8 cellular contexts compared by ENCODE assay signal in genomic region chr1:15886613-15887167, GRCh38. TPM values are rescaled to one million over a fixed set of nuclear protein-coding genes. Genes with fewer than 3 reads are reported as not detected.
A peak's percentile ranks its signal among the peaks of the same experiment; 100 is the strongest.
DNase-seq lines count a peak whose midpoint lies in the region; ATAC-seq lines count a peak whose summit lies in the region.

No MANE protein-coding gene starts in this region.

- H3K4me3 ChIP-seq in GM23248 (peak overlapping the region; percentile 58), iPS-20b (ENCODE audit: low read length) (peak overlapping the region; percentile 39)

- peaks cover 20% of the 10 kb centered on the region for H3K4me1 ChIP-seq in GM23248 (ENCODE audit: insufficient read depth)
- peaks cover 8% of the 10 kb centered on the region for H3K4me1 ChIP-seq in iPS-20b (ENCODE audit: insufficient read depth, low read length)

- no peaks in the 10 kb centered on the region for H3K9me3 Mint-ChIP-seq in activated naive CD8-positive, alpha-beta T cell (ENCODE audit: low read depth)
- H3K9me3 Mint-ChIP-seq in stimulated activated memory B cell treated with anti-CD40 and anti-IgM and Interleukin-4, amounts not matched to agents 10 μg/mL and 1 μg/mL and 100 μg/mL, for 72 hours = no peaks in the 10 kb centered on the region

- H3K36me3 ChIP-seq in GM23248 (ENCODE audit: low read depth) = 0 out of 2 replicates have a peak, but pooled peaks cover 4% of the 10 kb centered on the region
- no peaks in the 10 kb centered on the region for H3K36me3 ChIP-seq in iPS-20b (ENCODE audit: insufficient read depth, low read depth, low read length)

- DNase-seq in GM23248 (no peak), KBM-7 (no peak), NCI-H2171 treated with DMSO at 0.1 percent for 48 hours (lab: John Stamatoyannopoulos, UW) (no peak)
- no peak for DNase-seq in effector CD8-positive, alpha-beta T cell (lab: John Stamatoyannopoulos, UW)

- H3K9me3 ChIP-seq in GM23248 (ENCODE audit: low read depth) (no peaks in the 10 kb centered on the region), iPS-20b (ENCODE audit: insufficient read depth, low read depth, low read length) (no peaks in the 10 kb centered on the region)

- H3K4me3 Mint-ChIP-seq in activated naive CD8-positive, alpha-beta T cell = peak overlapping the region; percentile 58
- peak overlapping the region; percentile 67 for H3K4me3 Mint-ChIP-seq in stimulated activated memory B cell treated with anti-CD40 and anti-IgM and Interleukin-4, amounts not matched to agents 10 μg/mL and 1 μg/mL and 100 μg/mL, for 72 hours

- 21 to 28% methylated on average over 4 of the region's 4 CpGs for WGBS in GM23248 (ENCODE audit: low coverage in 1 of 2, low lambda C conversion rate in 2 of 2, missing lambda C conversion rate in 2 of 2), 2 experiments

- no peak for ATAC-seq in stimulated activated memory B cell treated with anti-CD40 and anti-IgM and Interleukin-4, amounts not matched to agents 10 μg/mL and 1 μg/mL and 100 μg/mL, for 72 hours
- ATAC-seq in HG03571 (IDR thresholded peaks at IDR 0.05; ENCODE audit: unreplicated experiment) = no peak

- peaks cover 5% of the 10 kb centered on the region for H3K36me3 Mint-ChIP-seq in activated naive CD8-positive, alpha-beta T cell
- H3K36me3 Mint-ChIP-seq in stimulated activated memory B cell treated with anti-CD40 and anti-IgM and Interleukin-4, amounts not matched to agents 10 μg/mL and 1 μg/mL and 100 μg/mL, for 72 hours = peaks cover 7% of the 10 kb centered on the region

- in situ Hi-C loops in GM23248 (cut with MboI) (no loop called here), KBM-7 (cut with MboI; ENCODE audit: low pct_unique_long_range_greater_than_20kb, low sequenced_read_pairs) (no loop called here)

- H3K4me1 Mint-ChIP-seq in activated naive CD8-positive, alpha-beta T cell (ENCODE audit: low read depth) = peaks cover 59% of the 10 kb centered on the region
- peaks cover 60% of the 10 kb centered on the region for H3K4me1 Mint-ChIP-seq in stimulated activated memory B cell treated with anti-CD40 and anti-IgM and Interleukin-4, amounts not matched to agents 10 μg/mL and 1 μg/mL and 100 μg/mL, for 72 hours

- H3K27ac Mint-ChIP-seq in activated naive CD8-positive, alpha-beta T cell = peak overlapping the region; percentile 34
- peak overlapping the region; percentile 88 for H3K27ac Mint-ChIP-seq in stimulated activated memory B cell treated with anti-CD40 and anti-IgM and Interleukin-4, amounts not matched to agents 10 μg/mL and 1 μg/mL and 100 μg/mL, for 72 hours

- H3K27ac ChIP-seq in GM23248 (peak overlapping the region; percentile 94), iPS-20b (ENCODE audit: low read length) (no peak overlapping the region)

- no peaks in the 10 kb centered on the region for H3K27me3 Mint-ChIP-seq in activated naive CD8-positive, alpha-beta T cell
- no peaks in the 10 kb centered on the region for H3K27me3 Mint-ChIP-seq in stimulated activated memory B cell treated with anti-CD40 and anti-IgM and Interleukin-4, amounts not matched to agents 10 μg/mL and 1 μg/mL and 100 μg/mL, for 72 hours

- peaks cover 45% of the 10 kb centered on the region for H3F3A ChIP-seq in GM23248 (ENCODE audit: insufficient read depth)

- H2AFZ ChIP-seq in GM23248 = peak overlapping the region; percentile 26

- H3K9ac ChIP-seq in GM23248 = peak overlapping the region; percentile 82
- H3K9ac ChIP-seq in iPS-20b (ENCODE audit: low read depth, low read length) = peak overlapping the region; percentile 52; the same call in 1 of the 2 replicates

- H3K79me2 ChIP-seq in GM23248 (ENCODE audit: insufficient read depth) = peaks cover 100% of the 10 kb centered on the region

- H3K9me2 ChIP-seq in GM23248 (ENCODE audit: insufficient read depth) = no peaks in the 10 kb centered on the region

- H3K27me3 ChIP-seq in GM23248 (replicated peaks; ENCODE audit: insufficient read depth) (no peaks in the 10 kb centered on the region), iPS-20b (ENCODE audit: insufficient read depth, low read length) (no peaks in the 10 kb centered on the region)

- peak overlapping the region; percentile 71 for H3K4me2 ChIP-seq in GM23248 (ENCODE audit: unreplicated experiment)

- H4K20me1 ChIP-seq in GM23248 (ENCODE audit: insufficient read depth) = no peaks in the 10 kb centered on the region

RNA-seq across cellular contexts. Expression of gene SPEN, which starts 39.2 kb away (rescaled TPM):
- 12.5 and 16.5 TPM in 2 replicates for total RNA-seq in GM23248 (2014; rRNA removed; shearing (Covaris generic))
- 16.7 and 17.2 TPM in 2 replicates for polyA plus RNA-seq in GM23248 (2016; fragmentation: Nextera tagmentation; extraction: Ambion mirVana)
